10 cellular contexts compared by ENCODE assay signal in genomic region chr10:102801496-102801895, GRCh38. TPM values are rescaled to one million over a fixed set of nuclear protein-coding genes. Genes with fewer than 3 reads are reported as not detected.
A peak's percentile ranks its signal among the peaks of the same experiment; 100 is the strongest.
DNase-seq lines count a peak whose midpoint lies in the region; ATAC-seq, FAIRE-seq and TF ChIP-seq lines count a peak whose summit lies in the region.
"Had no signal": no experiment of that assay in that cellular context is flagged by ENCODE, and none has a peak within 500 bp of the region (broad histone marks: within the 10 kb centered on the region; RNA-seq: fewer than 3 reads in every experiment).

No MANE protein-coding gene starts in this region.

- no TSS peak for BruUV-seq in MCF 10A (replicated peaks; lab: Mats Ljungman, UMichigan)

- intact Hi-C loops in MCF 10A (cut with micrococcal nuclease), result no loop called here
- intact Hi-C loops in kidney (cut with DNase I), result no loop called here

- POLR2A ChIA-PET in MCF 10A (lab: Yijun Ruan, JAX), result no interaction called here

- H3K36me3 ChIP-seq in HUES48 (ENCODE audit: control insufficient read depth, insufficient read depth, low read length), result 0 out of 2 replicates have a peak, but pooled peaks cover 6% of the 10 kb centered on the region
- H3K36me3 ChIP-seq in kidney (ENCODE audit: control insufficient read depth in 1 of 2, insufficient read depth in 2 of 2, low read length in 2 of 2), result peaks cover 2 to 11% of the 10 kb centered on the region in 2 donors

- H3K9me3 ChIP-seq in HUES48 (ENCODE audit: control insufficient read depth, insufficient read depth, low read length), result no peaks in the 10 kb centered on the region
- H3K9me3 ChIP-seq in kidney (ENCODE audit: control insufficient read depth in 1 of 2, low read length in 2 of 2), result no peaks in the 10 kb centered on the region

- peaks cover 13% of the 10 kb centered on the region for H3K4me1 Mint-ChIP-seq in MCF 10A (ENCODE audit: insufficient read depth, unreplicated experiment)
- H3K4me1 Mint-ChIP-seq in stimulated activated memory B cell treated with anti-CD40 and anti-IgM and Interleukin-4, amounts not matched to agents 10 μg/mL and 1 μg/mL and 100 μg/mL, for 72 hours, result peaks cover 39% of the 10 kb centered on the region

- H3K36me3 Mint-ChIP-seq in MCF 10A (ENCODE audit: insufficient read depth, unreplicated experiment), result peaks cover 52% of the 10 kb centered on the region
- peaks cover 46% of the 10 kb centered on the region for H3K36me3 Mint-ChIP-seq in stimulated activated memory B cell treated with anti-CD40 and anti-IgM and Interleukin-4, amounts not matched to agents 10 μg/mL and 1 μg/mL and 100 μg/mL, for 72 hours

- H3K4me3 ChIP-seq in HUES48 (ENCODE audit: low read depth, low read length), result no peak overlapping the region
- no peak overlapping the region for H3K4me3 ChIP-seq in kidney (ENCODE audit: low read length in 2 of 2)

- no peaks in the 10 kb centered on the region for H3K27me3 Mint-ChIP-seq in MCF 10A (ENCODE audit: insufficient read depth, unreplicated experiment)
- H3K27me3 Mint-ChIP-seq in stimulated activated memory B cell treated with anti-CD40 and anti-IgM and Interleukin-4, amounts not matched to agents 10 μg/mL and 1 μg/mL and 100 μg/mL, for 72 hours, result no peaks in the 10 kb centered on the region
- H3K27me3 Mint-ChIP-seq: naive thymus-derived CD4-positive, alpha-beta T cell had no signal

- peak overlapping the region; percentile 77 for H3K27ac Mint-ChIP-seq in MCF 10A (ENCODE audit: low read depth, unreplicated experiment)
- peak overlapping the region; percentile 78 for H3K27ac Mint-ChIP-seq in stimulated activated memory B cell treated with anti-CD40 and anti-IgM and Interleukin-4, amounts not matched to agents 10 μg/mL and 1 μg/mL and 100 μg/mL, for 72 hours

- no peak overlapping the region for H3K4me3 Mint-ChIP-seq in MCF 10A (ENCODE audit: unreplicated experiment)
- no peak overlapping the region for H3K4me3 Mint-ChIP-seq in stimulated activated memory B cell treated with anti-CD40 and anti-IgM and Interleukin-4, amounts not matched to agents 10 μg/mL and 1 μg/mL and 100 μg/mL, for 72 hours

- FAIRE-seq in kidney (lab: Jason Lieb, UNC), result no peak

- H3K27me3 ChIP-seq in HUES48 (ENCODE audit: control insufficient read depth, insufficient read depth, low read length), result no peaks in the 10 kb centered on the region

- DNase-seq in MCF 10A (ENCODE audit: unreplicated experiment) (no peak), kidney (peak; percentile 2)
- DNase-seq in stimulated activated naive CD4-positive, alpha-beta T cell treated with Interleukin-2 at 50 U/mL for 16 hours (lab: John Stamatoyannopoulos, UW), result no peak
- no peak for DNase-seq in activated CD4-positive, alpha-beta T cell treated with anti-CD3 and anti-CD28 coated beads for 48 hours
- DNase-seq: GOT3; naive thymus-derived CD4-positive, alpha-beta T cell; NCI-H1105 had no signal

- peak overlapping the region; percentile 72 for H3K27ac ChIP-seq in HUES48 (ENCODE audit: low read depth, low read length)
- peak overlapping the region; percentile 35 to 83 for H3K27ac ChIP-seq in kidney (ENCODE audit: low read depth in 2 of 2, low read length in 2 of 2)

- no peak overlapping the region for H3K9ac ChIP-seq in HUES48 (ENCODE audit: low read depth, low read length)
- peak overlapping the region in 1 of 2 donors; percentile 49 for H3K9ac ChIP-seq in kidney (ENCODE audit: low read length in 2 of 2)

- peaks cover 6% of the 10 kb centered on the region for H3K9me3 Mint-ChIP-seq in MCF 10A (ENCODE audit: unreplicated experiment)
- H3K9me3 Mint-ChIP-seq in stimulated activated memory B cell treated with anti-CD40 and anti-IgM and Interleukin-4, amounts not matched to agents 10 μg/mL and 1 μg/mL and 100 μg/mL, for 72 hours, result peaks cover 3% of the 10 kb centered on the region

- TF ChIP-seq CTCF in MCF 10A (IDR thresholded peaks at IDR 0.05; ENCODE audit: unreplicated experiment) (no peak), kidney (IDR thresholded peaks at IDR 0.05; ENCODE audit: borderline replicate concordance, extremely low read depth, insufficient read depth) (no peak)

- CTCF ChIA-PET in MCF 10A (lab: Yijun Ruan, JAX), result interaction anchor here (0.6 to 1.8 kb wide), 3 partner anchors 16 to 50 kb away, joined by 3 to 12 read pairs (median 4); no protein-coding TSS in a partner anchor

- ATAC-seq in stimulated activated memory B cell treated with anti-CD40 and anti-IgM and Interleukin-4, amounts not matched to agents 10 μg/mL and 1 μg/mL and 100 μg/mL, for 72 hours, result no peak
- no peak for ATAC-seq in HG03469 (IDR thresholded peaks at IDR 0.05; ENCODE audit: unreplicated experiment)
- ATAC-seq: naive thymus-derived CD4-positive, alpha-beta T cell had no signal

- peaks cover 38% of the 10 kb centered on the region for H3K4me1 ChIP-seq in HUES48 (ENCODE audit: control insufficient read depth, insufficient read depth, low read length)
- H3K4me1 ChIP-seq in kidney (ENCODE audit: control insufficient read depth in 1 of 2, insufficient read depth in 1 of 2, low read depth in 1 of 2, low read length in 2 of 2), result peaks cover 27 to 28% of the 10 kb centered on the region in 2 donors

RNA-seq across cellular contexts. Expression of gene CYP17A1, which starts 35.7 kb away (rescaled TPM):
- not detected in 2 replicates for total RNA-seq in MCF 10A (2022)
- total RNA-seq in kidney, result 3.3 TPM
- 11.6 TPM for polyA plus RNA-seq in kidney (ENCODE audit: insufficient read depth, low read depth, low replicate concordance)
- total RNA-seq: naive thymus-derived CD4-positive, alpha-beta T cell had no signal
- polyA plus RNA-seq: naive thymus-derived CD4-positive, alpha-beta T cell had no signal

RNA-seq across cellular contexts. Expression of gene BORCS7, which starts 52.6 kb away (rescaled TPM):
- total RNA-seq in MCF 10A (2022) (13.1 and 18.0 TPM in 2 replicates), kidney (24.6 TPM)
- 34.8 TPM for polyA plus RNA-seq in kidney (ENCODE audit: insufficient read depth, low read depth, low replicate concordance)

RNA-seq across cellular contexts. Expression of gene WBP1L, which starts 57.7 kb away (rescaled TPM):
- 19.8 and 24.8 TPM in 2 replicates for total RNA-seq in MCF 10A (2022)
- 55.7 TPM for total RNA-seq in kidney
- 27.8 TPM for polyA plus RNA-seq in kidney (ENCODE audit: insufficient read depth, low read depth, low replicate concordance)
